In the genomic region with DNA sequence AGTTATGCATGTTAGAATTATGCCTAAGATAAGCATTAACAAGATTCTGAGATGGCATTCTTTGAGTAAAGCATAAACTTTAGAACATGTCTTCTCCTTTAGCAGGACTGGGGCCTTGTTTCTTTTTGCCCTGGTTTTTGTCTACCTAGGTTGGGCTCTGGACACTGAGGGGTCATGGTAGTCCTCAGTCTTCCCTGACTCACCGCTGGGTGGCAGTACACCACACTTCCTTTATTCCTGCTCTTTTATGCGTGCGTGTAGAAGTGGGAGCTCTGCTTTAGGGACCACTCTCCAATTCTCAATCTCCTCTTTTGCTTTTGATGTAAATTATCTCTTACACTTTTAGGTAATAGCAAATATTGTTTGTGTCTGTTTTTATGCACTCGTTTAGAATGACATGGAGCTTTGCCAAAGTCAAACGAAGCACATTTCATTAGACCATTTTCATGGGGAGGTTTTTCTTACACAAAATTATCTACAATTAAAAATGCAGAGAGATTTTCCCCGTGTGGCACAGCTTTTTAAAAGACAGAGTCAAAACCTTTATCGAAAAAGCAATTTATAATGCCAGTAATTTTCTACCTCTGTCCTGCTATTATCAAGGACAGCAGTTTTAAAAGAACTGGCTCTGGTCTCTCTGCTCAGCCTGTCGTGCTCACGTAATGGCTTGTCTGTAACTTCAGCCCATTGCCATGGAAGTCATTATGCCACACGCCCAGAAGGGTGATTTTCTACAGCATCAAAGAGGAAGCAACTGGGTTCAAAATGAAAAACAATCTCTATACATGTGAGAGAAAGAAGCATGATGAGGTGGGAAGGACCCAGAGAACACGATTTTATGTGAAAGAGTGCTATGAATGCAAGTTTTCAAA, we compare ENCODE assay signal across 8 cellular contexts.
A peak's percentile ranks its signal among the peaks of the same experiment; 100 is the strongest.
DNase-seq lines count a peak whose midpoint lies in the region; ATAC-seq and TF ChIP-seq lines count a peak whose summit lies in the region.

No MANE protein-coding gene starts in this region.

- TF ChIP-seq POLR2A in ovary (IDR thresholded peaks at IDR 0.05) = peak; percentile 11

- H3K36me3 ChIP-seq in ovary = no peaks in the 10 kb centered on the region

- DNase-seq in NCI-H2196 (lab: John Stamatoyannopoulos, UW; ENCODE audit: unreplicated experiment) = peak; percentile 4
- no peak for DNase-seq in NCI-H2196 treated with DMSO at 0.1 percent for 48 hours (lab: John Stamatoyannopoulos, UW; ENCODE audit: unreplicated experiment)
- peak; percentile 32 for DNase-seq in RKO (ENCODE audit: low spot score)
- DNase-seq in activated effector memory CD4-positive, alpha-beta T cell treated with Interleukin-2 at 50 U/mL for 16 hours = peak; percentile 54
- peak; percentile 69 for DNase-seq in germinal center (ENCODE audit: low spot score)
- DNase-seq in ovary = peak; percentile 78 to 89 (median 83)

- intact Hi-C loops in ovary (cut with DNase I) = loop anchor here (5.0 to 10.0 kb wide), 7 partner anchors 75 to 613 kb away; no protein-coding TSS in a partner anchor

- ATAC-seq in HG03460 (IDR thresholded peaks at IDR 0.05; ENCODE audit: unreplicated experiment) = peak; percentile 62

- no peaks in the 10 kb centered on the region for H3K27me3 ChIP-seq in ovary

- TF ChIP-seq CTCF in ovary (IDR thresholded peaks at IDR 0.05) = peak; percentile 42 to 91 (median 76)

- no peak for TF ChIP-seq EP300 in ovary (IDR thresholded peaks at IDR 0.05)

- H3K9me3 ChIP-seq in ovary = no peaks in the 10 kb centered on the region

- WGBS in ovary, 3 donors = 22 to 26% (median 26%) methylated on average over 11 of the region's 11 CpGs

- H3K4me1 ChIP-seq in ovary (ENCODE audit: insufficient read depth) = peaks cover 8% of the 10 kb centered on the region

- peak overlapping the region in 1 of 2 donors; percentile 13 for H3K27ac ChIP-seq in ovary
- H3K27ac ChIP-seq in temporal lobe (ENCODE audit: low read depth, low read length) = peak overlapping the region; percentile 15

- H3K4me3 ChIP-seq in ovary = no peak overlapping the region
